In genomic region chr9:137618105-137619067, GRCh38 we compare ENCODE assay signal across 1 cellular context.
TF ChIP-seq lines count a peak whose summit lies in the region.

Gene EHMT1 (plus strand): TSS chr9:137619005. CDS start chr9:137619029, 24 bp downstream.

TF ChIP-seq in HepG2, 621 proteins besides CTCF, POLR2A, EP300 and RAD21 (continued from another document and continues in another):
- TF ChIP-seq ZNF609 (CRISPR knock-in tag; IDR thresholded peaks at IDR 0.05; ENCODE audit: borderline replicate concordance), result no peak
- no peak for TF ChIP-seq FOXM1 (CRISPR knock-in tag; IDR thresholded peaks at IDR 0.05)
- no peak for TF ChIP-seq ZNF253 (CRISPR knock-in tag; IDR thresholded peaks at IDR 0.05; ENCODE audit: borderline replicate concordance)
- no peak for TF ChIP-seq HHEX (CRISPR knock-in tag; IDR thresholded peaks at IDR 0.05)
- peak; percentile 32; the same call in 1 of the 2 replicates for TF ChIP-seq PPARG (CRISPR knock-in tag; conservative IDR thresholded peaks at IDR 0.05)
- TF ChIP-seq ZNF75D (CRISPR knock-in tag; IDR thresholded peaks at IDR 0.05; ENCODE audit: borderline replicate concordance), result no peak
- TF ChIP-seq ZNF572 (CRISPR knock-in tag; IDR thresholded peaks at IDR 0.05), result no peak
- TF ChIP-seq ZNF800 (CRISPR knock-in tag; IDR thresholded peaks at IDR 0.05), result no peak
- TF ChIP-seq HNRNPLL (IDR thresholded peaks at IDR 0.05; ENCODE audit: low read depth, low read length, poor library complexity, severe bottlenecking), result peak; percentile 57
- TF ChIP-seq MIXL1 (CRISPR knock-in tag; IDR thresholded peaks at IDR 0.05), result no peak
- TF ChIP-seq KLF11 (CRISPR knock-in tag; IDR thresholded peaks at IDR 0.05), result no peak
- peak; percentile 34; the same call in 1 of the 2 replicates for TF ChIP-seq ZSCAN9 (CRISPR knock-in tag; IDR thresholded peaks at IDR 0.05; ENCODE audit: borderline replicate concordance)
- TF ChIP-seq, protein P1, sequence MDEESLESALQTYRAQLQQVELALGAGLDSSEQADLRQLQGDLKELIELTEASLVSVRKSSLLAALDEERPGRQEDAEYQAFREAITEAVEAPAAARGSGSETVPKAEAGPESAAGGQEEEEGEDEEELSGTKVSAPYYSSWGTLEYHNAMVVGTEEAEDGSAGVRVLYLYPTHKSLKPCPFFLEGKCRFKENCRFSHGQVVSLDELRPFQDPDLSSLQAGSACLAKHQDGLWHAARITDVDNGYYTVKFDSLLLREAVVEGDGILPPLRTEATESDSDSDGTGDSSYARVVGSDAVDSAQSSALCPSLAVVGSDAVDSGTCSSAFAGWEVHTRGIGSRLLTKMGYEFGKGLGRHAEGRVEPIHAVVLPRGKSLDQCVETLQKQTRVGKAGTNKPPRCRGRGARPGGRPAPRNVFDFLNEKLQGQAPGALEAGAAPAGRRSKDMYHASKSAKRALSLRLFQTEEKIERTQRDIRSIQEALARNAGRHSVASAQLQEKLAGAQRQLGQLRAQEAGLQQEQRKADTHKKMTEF (CRISPR knock-in tag; IDR thresholded peaks at IDR 0.05), result peak; percentile 73; the same call in 1 of the 2 replicates
- TF ChIP-seq CERS6 (CRISPR knock-in tag; IDR thresholded peaks at IDR 0.05), result no peak
- TF ChIP-seq, protein P2, sequence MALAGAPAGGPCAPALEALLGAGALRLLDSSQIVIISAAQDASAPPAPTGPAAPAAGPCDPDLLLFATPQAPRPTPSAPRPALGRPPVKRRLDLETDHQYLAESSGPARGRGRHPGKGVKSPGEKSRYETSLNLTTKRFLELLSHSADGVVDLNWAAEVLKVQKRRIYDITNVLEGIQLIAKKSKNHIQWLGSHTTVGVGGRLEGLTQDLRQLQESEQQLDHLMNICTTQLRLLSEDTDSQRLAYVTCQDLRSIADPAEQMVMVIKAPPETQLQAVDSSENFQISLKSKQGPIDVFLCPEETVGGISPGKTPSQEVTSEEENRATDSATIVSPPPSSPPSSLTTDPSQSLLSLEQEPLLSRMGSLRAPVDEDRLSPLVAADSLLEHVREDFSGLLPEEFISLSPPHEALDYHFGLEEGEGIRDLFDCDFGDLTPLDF (CRISPR knock-in tag; IDR thresholded peaks at IDR 0.05), result peak; percentile 59
- TF ChIP-seq HMGA1 (CRISPR knock-in tag; conservative IDR thresholded peaks at IDR 0.05), result no peak
- no peak for TF ChIP-seq ZBTB42 (CRISPR knock-in tag; IDR thresholded peaks at IDR 0.05)
- no peak for TF ChIP-seq SP1 (IDR thresholded peaks at IDR 0.05)
- TF ChIP-seq SP1 (CRISPR knock-in tag; IDR thresholded peaks at IDR 0.05), result no peak
- no peak for TF ChIP-seq ZFP36L1 (CRISPR knock-in tag; IDR thresholded peaks at IDR 0.05)
- TF ChIP-seq MYC (CRISPR knock-in tag; IDR thresholded peaks at IDR 0.05; ENCODE audit: borderline replicate concordance), result no peak
- no peak for TF ChIP-seq MATR3 (CRISPR knock-in tag; IDR thresholded peaks at IDR 0.05)
- TF ChIP-seq HMG20A (CRISPR knock-in tag; IDR thresholded peaks at IDR 0.05; ENCODE audit: borderline replicate concordance), result no peak
- TF ChIP-seq NCOA5 (CRISPR knock-in tag; IDR thresholded peaks at IDR 0.05), result no peak
- no peak for TF ChIP-seq ZNF607 (CRISPR knock-in tag; IDR thresholded peaks at IDR 0.05; ENCODE audit: borderline replicate concordance)
- TF ChIP-seq GTF3A (CRISPR knock-in tag; conservative IDR thresholded peaks at IDR 0.05), result no peak
- no peak for TF ChIP-seq NFYB (CRISPR knock-in tag; IDR thresholded peaks at IDR 0.05)
- no peak for TF ChIP-seq DPF2 (CRISPR knock-in tag; IDR thresholded peaks at IDR 0.05; ENCODE audit: borderline replicate concordance, low read depth)
- TF ChIP-seq ZSCAN29 (CRISPR knock-in tag; conservative IDR thresholded peaks at IDR 0.05), result no peak
- TF ChIP-seq NCOA2 (CRISPR knock-in tag; IDR thresholded peaks at IDR 0.05), result no peak
- TF ChIP-seq ZNF382 (CRISPR knock-in tag; IDR thresholded peaks at IDR 0.05; ENCODE audit: borderline replicate concordance), result no peak
- TF ChIP-seq, protein P3, sequence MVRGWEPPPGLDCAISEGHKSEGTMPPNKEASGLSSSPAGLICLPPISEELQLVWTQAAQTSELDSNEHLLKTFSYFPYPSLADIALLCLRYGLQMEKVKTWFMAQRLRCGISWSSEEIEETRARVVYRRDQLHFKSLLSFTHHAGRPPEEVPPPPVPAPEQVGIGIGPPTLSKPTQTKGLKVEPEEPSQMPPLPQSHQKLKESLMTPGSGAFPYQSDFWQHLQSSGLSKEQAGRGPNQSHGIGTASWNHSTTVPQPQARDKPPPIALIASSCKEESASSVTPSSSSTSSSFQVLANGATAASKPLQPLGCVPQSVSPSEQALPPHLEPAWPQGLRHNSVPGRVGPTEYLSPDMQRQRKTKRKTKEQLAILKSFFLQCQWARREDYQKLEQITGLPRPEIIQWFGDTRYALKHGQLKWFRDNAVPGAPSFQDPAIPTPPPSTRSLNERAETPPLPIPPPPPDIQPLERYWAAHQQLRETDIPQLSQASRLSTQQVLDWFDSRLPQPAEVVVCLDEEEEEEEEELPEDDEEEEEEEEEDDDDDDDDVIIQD (CRISPR knock-in tag; IDR thresholded peaks at IDR 0.05; ENCODE audit: low read depth), result no peak
- TF ChIP-seq ZMAT5 (CRISPR knock-in tag; IDR thresholded peaks at IDR 0.05; ENCODE audit: borderline replicate concordance, low read depth), result no peak
- no peak for TF ChIP-seq LCORL (IDR thresholded peaks at IDR 0.05)
- TF ChIP-seq LCORL (CRISPR knock-in tag; IDR thresholded peaks at IDR 0.05), result no peak
- peak; percentile 49; the same call in 1 of the 2 replicates for TF ChIP-seq KDM5B (CRISPR knock-in tag; IDR thresholded peaks at IDR 0.05; ENCODE audit: borderline replicate concordance)
- TF ChIP-seq, protein P4, sequence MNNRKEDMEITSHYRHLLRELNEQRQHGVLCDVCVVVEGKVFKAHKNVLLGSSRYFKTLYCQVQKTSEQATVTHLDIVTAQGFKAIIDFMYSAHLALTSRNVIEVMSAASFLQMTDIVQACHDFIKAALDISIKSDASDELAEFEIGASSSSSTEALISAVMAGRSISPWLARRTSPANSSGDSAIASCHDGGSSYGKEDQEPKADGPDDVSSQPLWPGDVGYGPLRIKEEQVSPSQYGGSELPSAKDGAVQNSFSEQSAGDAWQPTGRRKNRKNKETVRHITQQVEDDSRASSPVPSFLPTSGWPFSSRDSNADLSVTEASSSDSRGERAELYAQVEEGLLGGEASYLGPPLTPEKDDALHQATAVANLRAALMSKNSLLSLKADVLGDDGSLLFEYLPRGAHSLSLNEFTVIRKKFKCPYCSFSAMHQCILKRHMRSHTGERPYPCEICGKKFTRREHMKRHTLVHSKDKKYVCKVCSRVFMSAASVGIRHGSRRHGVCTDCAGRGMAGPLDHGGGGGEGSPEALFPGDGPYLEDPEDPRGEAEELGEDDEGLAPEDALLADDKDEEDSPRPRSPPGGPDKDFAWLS (CRISPR knock-in tag; IDR thresholded peaks at IDR 0.05; ENCODE audit: borderline replicate concordance), result no peak
- no peak for TF ChIP-seq ZNF775 (CRISPR knock-in tag; IDR thresholded peaks at IDR 0.05; ENCODE audit: borderline replicate concordance)
- no peak for TF ChIP-seq RFX3 (CRISPR knock-in tag; IDR thresholded peaks at IDR 0.05)
- no peak for TF ChIP-seq CSRNP2 (CRISPR knock-in tag; conservative IDR thresholded peaks at IDR 0.05; ENCODE audit: low read depth)
- TF ChIP-seq JUNB (CRISPR knock-in tag; IDR thresholded peaks at IDR 0.05; ENCODE audit: borderline replicate concordance), result no peak
- no peak for TF ChIP-seq HNF4G (IDR thresholded peaks at IDR 0.05; ENCODE audit: borderline replicate concordance, low read depth, low read length)
- TF ChIP-seq HNF4G (CRISPR knock-in tag; IDR thresholded peaks at IDR 0.05; ENCODE audit: borderline replicate concordance, low read depth), result no peak
- 0 out of 2 replicates have a peak, but pooled peaks have one; percentile 41 for TF ChIP-seq REPIN1 (CRISPR knock-in tag; IDR thresholded peaks at IDR 0.05; ENCODE audit: borderline replicate concordance, low read depth)
- TF ChIP-seq SMAD1 (CRISPR knock-in tag; IDR thresholded peaks at IDR 0.05; ENCODE audit: borderline replicate concordance, low read depth), result no peak
- no peak for TF ChIP-seq FUBP1 (CRISPR knock-in tag; IDR thresholded peaks at IDR 0.05; ENCODE audit: borderline replicate concordance)
- TF ChIP-seq, protein P5, sequence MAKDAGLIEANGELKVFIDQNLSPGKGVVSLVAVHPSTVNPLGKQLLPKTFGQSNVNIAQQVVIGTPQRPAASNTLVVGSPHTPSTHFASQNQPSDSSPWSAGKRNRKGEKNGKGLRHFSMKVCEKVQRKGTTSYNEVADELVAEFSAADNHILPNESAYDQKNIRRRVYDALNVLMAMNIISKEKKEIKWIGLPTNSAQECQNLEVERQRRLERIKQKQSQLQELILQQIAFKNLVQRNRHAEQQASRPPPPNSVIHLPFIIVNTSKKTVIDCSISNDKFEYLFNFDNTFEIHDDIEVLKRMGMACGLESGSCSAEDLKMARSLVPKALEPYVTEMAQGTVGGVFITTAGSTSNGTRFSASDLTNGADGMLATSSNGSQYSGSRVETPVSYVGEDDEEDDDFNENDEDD (CRISPR knock-in tag; IDR thresholded peaks at IDR 0.05; ENCODE audit: borderline replicate concordance), result peak; percentile 13; the same call in 1 of the 2 replicates
